Comparison of ENCODE assay signal across 16 cellular contexts in the genomic region with DNA sequence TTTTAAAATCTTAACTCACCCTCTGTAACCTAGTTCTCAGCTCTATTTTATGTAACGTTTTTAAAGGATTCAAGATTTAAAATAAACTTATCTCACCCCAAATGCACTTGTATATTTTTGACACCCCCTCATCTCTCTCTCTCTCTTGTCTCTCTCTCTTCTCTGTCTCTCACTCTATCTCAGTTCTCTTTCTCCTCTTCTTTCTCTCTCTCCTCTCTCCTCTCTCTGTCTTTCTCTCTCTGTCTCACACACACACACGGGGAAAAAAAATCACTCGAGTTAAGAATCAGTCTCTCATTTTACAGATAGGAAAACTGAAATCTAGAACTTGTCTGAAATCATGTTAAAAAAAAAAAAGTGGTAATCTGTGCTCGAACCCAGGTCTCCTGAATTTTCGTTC.
DNase-seq lines count a peak whose midpoint lies in the region; ATAC-seq and TF ChIP-seq lines count a peak whose summit lies in the region.
"Had no signal": no experiment of that assay in that cellular context is flagged by ENCODE, and none has a peak within 500 bp of the region (broad histone marks: within the 10 kb centered on the region; RNA-seq: fewer than 3 reads in every experiment).

No MANE protein-coding gene starts in this region.

- TF ChIP-seq EP300 in upper lobe of left lung (IDR thresholded peaks at IDR 0.05), result no peak

- no peaks in the 10 kb centered on the region for H3K9me3 Mint-ChIP-seq in activated T-cell treated with anti-CD3 and anti-CD28 coated beads, Interleukin-2, amount 50 U/mL, for 24 hours
- H3K9me3 Mint-ChIP-seq: T-helper 1 cell treated with Interleukin-12 subunit alpha and Interleukin-12 subunit beta and Interleukin-4 antibody, amounts not matched to agents 30 μg/mL and 1 μg/mL, for 36 hours had no signal

- H3K4me3 ChIP-seq in left ventricle myocardium inferior (peak overlapping the region; percentile 20), duodenal mucosa (ENCODE audit: low read depth in 1 of 2, low read length in 2 of 2) (no peak overlapping the region), osteoblast (ENCODE audit: insufficient read depth, low read length) (no peak overlapping the region), upper lobe of left lung (no peak overlapping the region)
- H3K4me3 ChIP-seq: K562, mucosa of descending colon had no signal

- H3K4me1 ChIP-seq in left ventricle myocardium inferior, result peaks cover 97% of the 10 kb centered on the region
- H3K4me1 ChIP-seq in duodenal mucosa (ENCODE audit: control insufficient read depth in 1 of 2, insufficient read depth in 2 of 2, low read length in 2 of 2), result peaks cover 44 to 66% of the 10 kb centered on the region in 2 donors
- peaks cover 83% of the 10 kb centered on the region for H3K4me1 ChIP-seq in osteoblast (ENCODE audit: insufficient read depth, low read length)
- H3K4me1 ChIP-seq in upper lobe of left lung, result peaks cover 34 to 74% (median 48%) of the 10 kb centered on the region in 4 donors

- TF ChIP-seq CTCF in left ventricle myocardium inferior (IDR thresholded peaks at IDR 0.05; ENCODE audit: borderline replicate concordance) (no peak), osteoblast (IDR thresholded peaks at IDR 0.05; ENCODE audit: extremely low read depth, low read depth, low read length) (no peak), upper lobe of left lung (IDR thresholded peaks at IDR 0.05) (no peak)

- no peaks in the 10 kb centered on the region for H3K36me3 Mint-ChIP-seq in activated T-cell treated with anti-CD3 and anti-CD28 coated beads, Interleukin-2, amount 50 U/mL, for 24 hours (ENCODE audit: low read depth)

- TF ChIP-seq POLR2A in upper lobe of left lung (IDR thresholded peaks at IDR 0.05), result no peak

- no peak overlapping the region for H3K9ac ChIP-seq in duodenal mucosa (ENCODE audit: low read depth in 1 of 2, low read length in 2 of 2)

- H3K4me2 ChIP-seq in osteoblast (ENCODE audit: insufficient read depth, low read length), result peak overlapping the region; percentile 38

- H3K79me2 ChIP-seq in osteoblast (ENCODE audit: insufficient read depth, low read length), result peaks cover 50% of the 10 kb centered on the region

- H3K36me3 ChIP-seq in left ventricle myocardium inferior (no peaks in the 10 kb centered on the region), duodenal mucosa (ENCODE audit: control insufficient read depth in 1 of 2, insufficient read depth in 2 of 2, low read length in 2 of 2) (no peaks in the 10 kb centered on the region), osteoblast (ENCODE audit: insufficient read depth, low read length) (no peaks in the 10 kb centered on the region), upper lobe of left lung (no peaks in the 10 kb centered on the region)

- no peak overlapping the region for H2AFZ ChIP-seq in osteoblast (ENCODE audit: low read length)

- H3K27me3 Mint-ChIP-seq in activated T-cell treated with anti-CD3 and anti-CD28 coated beads, Interleukin-2, amount 50 U/mL, for 24 hours, result no peaks in the 10 kb centered on the region

- WGBS in upper lobe of left lung, 2 donors, result 69 to 72% methylated on average over 5 of the region's 5 CpGs

- ATAC-seq in Right ventricle myocardium inferior, result no peak
- ATAC-seq in upper lobe of left lung (ENCODE audit: low FRiP score in 2 of 2), result no peak
- ATAC-seq: K562 had no signal

- peaks cover 13% of the 10 kb centered on the region for H3K4me1 Mint-ChIP-seq in activated T-cell treated with anti-CD3 and anti-CD28 coated beads, Interleukin-2, amount 50 U/mL, for 24 hours (ENCODE audit: low read depth)

- no peak for DNase-seq in left ventricle myocardium inferior
- no peak for DNase-seq in Right ventricle myocardium inferior (ENCODE audit: missing footprints)
- no peak for DNase-seq in osteoblast (ENCODE audit: insufficient read length, low spot score, missing footprints)
- no peak for DNase-seq in upper lobe of left lung
- no peak for DNase-seq in activated gamma-delta T cell treated with Interleukin-2 at 50 U/mL for 16 hours
- DNase-seq in activated T-cell treated with anti-CD3 and anti-CD28 coated beads, Interleukin-2, amount 50 U/mL, for 24 hours, result no peak
- no peak for DNase-seq in activated CD8-positive, alpha-beta memory T cell treated with anti-CD3 and anti-CD28 coated beads, Interleukin-2, amount 50 U/mL, for 4 hours
- DNase-seq: activated T-cell treated with anti-CD3 and anti-CD28 coated beads for 4 hours, amniotic stem cell, mucosa of descending colon, NCI-H1436, NCI-H510A had no signal

- H3K27ac ChIP-seq in left ventricle myocardium inferior (replicated peaks) (peak overlapping the region; percentile 83), duodenal mucosa (ENCODE audit: low read depth, low read length) (peak overlapping the region; percentile 13), osteoblast (ENCODE audit: low read depth, low read length) (peak overlapping the region; percentile 89), upper lobe of left lung (peak overlapping the region in 3 of 4 donors; percentile 54 to 86 (median 62))
- H3K27ac ChIP-seq: foreskin keratinocyte had no signal

- no peak overlapping the region for H3K27ac Mint-ChIP-seq in activated T-cell treated with anti-CD3 and anti-CD28 coated beads, Interleukin-2, amount 50 U/mL, for 24 hours
- H3K27ac Mint-ChIP-seq: T-helper 1 cell treated with Interleukin-12 subunit alpha and Interleukin-12 subunit beta and Interleukin-4 antibody, amounts not matched to agents 30 μg/mL and 1 μg/mL, for 36 hours had no signal

- H3K9me3 ChIP-seq in left ventricle myocardium inferior (replicated peaks) (no peaks in the 10 kb centered on the region), duodenal mucosa (ENCODE audit: control insufficient read depth in 1 of 2, low read length in 2 of 2) (no peaks in the 10 kb centered on the region), osteoblast (ENCODE audit: low read depth, low read length) (no peaks in the 10 kb centered on the region), upper lobe of left lung (no peaks in the 10 kb centered on the region)
- H3K9me3 ChIP-seq: mucosa of descending colon had no signal

- intact Hi-C loops in left ventricle myocardium inferior (cut with micrococcal nuclease), result no loop called here
- intact Hi-C loops in Right ventricle myocardium inferior (cut with DNase I), result loop anchor here (5.0 kb wide), 1 partner anchor 520 kb away; no protein-coding TSS in a partner anchor

- H4K20me1 ChIP-seq in osteoblast (ENCODE audit: insufficient read depth, low read length), result no peaks in the 10 kb centered on the region

- H3K4me3 Mint-ChIP-seq in activated T-cell treated with anti-CD3 and anti-CD28 coated beads, Interleukin-2, amount 50 U/mL, for 24 hours, result no peak overlapping the region
- H3K4me3 Mint-ChIP-seq: T-helper 1 cell treated with Interleukin-12 subunit alpha and Interleukin-12 subunit beta and Interleukin-4 antibody, amounts not matched to agents 30 μg/mL and 1 μg/mL, for 36 hours had no signal

- H3K27me3 ChIP-seq in left ventricle myocardium inferior (ENCODE audit: low read depth), result no peaks in the 10 kb centered on the region
- no peaks in the 10 kb centered on the region for H3K27me3 ChIP-seq in duodenal mucosa (ENCODE audit: control insufficient read depth in 1 of 2, insufficient read depth in 2 of 2, low read length in 2 of 2)
- no peaks in the 10 kb centered on the region for H3K27me3 ChIP-seq in osteoblast (ENCODE audit: insufficient read depth, low read length)
- H3K27me3 ChIP-seq in upper lobe of left lung, result no peaks in the 10 kb centered on the region
- H3K27me3 ChIP-seq: foreskin keratinocyte had no signal

Comparison
In these comparisons a context has a peak if more than half of its experiments do, and no peak if none do; other contexts are left out.
1. H3K27ac ChIP-seq: peak in every context shown above with its lines; median percentile 89 in osteoblast; 83 in left ventricle myocardium inferior; 62 in upper lobe of left lung; 13 in duodenal mucosa.